In genomic region chr5:119452060-119452372, GRCh38 we compare ENCODE assay signal across 1 cellular context.
TF ChIP-seq lines count a peak whose summit lies in the region.

No MANE protein-coding gene starts in this region.

TF ChIP-seq in SK-N-SH, 30 proteins besides CTCF, POLR2A, EP300 and RAD21 (continued from another document):
- no peak for TF ChIP-seq IRF3 (IDR thresholded peaks at IDR 0.05; ENCODE audit: low read depth, low read length)
- no peak for TF ChIP-seq CHD2 (IDR thresholded peaks at IDR 0.05; ENCODE audit: low read length, partially characterized antibody)
- no peak for TF ChIP-seq POLR2AphosphoS5 (IDR thresholded peaks at IDR 0.05; ENCODE audit: low read depth, low read length)
- TF ChIP-seq FOXM1 (IDR thresholded peaks at IDR 0.05; ENCODE audit: low read depth), result no peak
- no peak for TF ChIP-seq USF1 (IDR thresholded peaks at IDR 0.05; ENCODE audit: borderline replicate concordance, low read depth)
- TF ChIP-seq GATA2 (CRISPR knock-in tag; IDR thresholded peaks at IDR 0.05), result no peak
- TF ChIP-seq NFIC (IDR thresholded peaks at IDR 0.05; ENCODE audit: borderline replicate concordance), result no peak
TF ChIP-seq in SK-N-SH: peak in this region for 0.
